Comparison of ENCODE assay signal across 1 cellular context in the genomic region with DNA sequence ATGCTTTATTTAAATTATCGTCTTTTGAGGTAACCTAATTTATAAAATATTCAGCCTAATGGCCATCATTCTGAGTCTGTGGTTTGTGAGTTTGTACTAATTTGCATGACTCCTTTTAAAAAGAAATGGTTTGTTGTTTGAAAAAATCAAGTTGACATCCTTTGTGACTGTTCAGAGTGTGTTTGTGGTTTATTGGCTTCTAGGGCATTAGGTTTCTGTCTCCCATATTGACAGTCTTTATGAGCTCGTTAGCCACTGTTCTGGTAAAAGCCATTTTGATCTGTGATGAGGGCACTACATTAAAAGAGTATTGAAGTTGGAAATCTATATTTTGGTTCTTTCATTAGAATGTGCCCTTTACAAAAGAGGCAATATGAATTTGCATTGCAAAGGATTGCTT.
TF ChIP-seq lines count a peak whose summit lies in the region.

No MANE protein-coding gene starts in this region.

TF ChIP-seq in IMR-90, 13 proteins besides CTCF, POLR2A, EP300 and RAD21:
- TF ChIP-seq, protein P1, sequence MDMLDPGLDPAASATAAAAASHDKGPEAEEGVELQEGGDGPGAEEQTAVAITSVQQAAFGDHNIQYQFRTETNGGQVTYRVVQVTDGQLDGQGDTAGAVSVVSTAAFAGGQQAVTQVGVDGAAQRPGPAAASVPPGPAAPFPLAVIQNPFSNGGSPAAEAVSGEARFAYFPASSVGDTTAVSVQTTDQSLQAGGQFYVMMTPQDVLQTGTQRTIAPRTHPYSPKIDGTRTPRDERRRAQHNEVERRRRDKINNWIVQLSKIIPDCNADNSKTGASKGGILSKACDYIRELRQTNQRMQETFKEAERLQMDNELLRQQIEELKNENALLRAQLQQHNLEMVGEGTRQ (IDR thresholded peaks at IDR 0.05; ENCODE audit: low read depth, low read length): no peak
- no peak for TF ChIP-seq RFX5 (IDR thresholded peaks at IDR 0.05; ENCODE audit: low read depth, low read length)
- TF ChIP-seq CHD1 (IDR thresholded peaks at IDR 0.05; ENCODE audit: low read depth, low read length): no peak
- TF ChIP-seq MAFK (IDR thresholded peaks at IDR 0.05; ENCODE audit: low read depth, low read length): no peak
- no peak for TF ChIP-seq NFE2L2 (IDR thresholded peaks at IDR 0.05; ENCODE audit: low read depth, low read length)
- TF ChIP-seq MXI1 (IDR thresholded peaks at IDR 0.05; ENCODE audit: borderline replicate concordance, low read depth, low read length): no peak
- TF ChIP-seq, protein P2, sequence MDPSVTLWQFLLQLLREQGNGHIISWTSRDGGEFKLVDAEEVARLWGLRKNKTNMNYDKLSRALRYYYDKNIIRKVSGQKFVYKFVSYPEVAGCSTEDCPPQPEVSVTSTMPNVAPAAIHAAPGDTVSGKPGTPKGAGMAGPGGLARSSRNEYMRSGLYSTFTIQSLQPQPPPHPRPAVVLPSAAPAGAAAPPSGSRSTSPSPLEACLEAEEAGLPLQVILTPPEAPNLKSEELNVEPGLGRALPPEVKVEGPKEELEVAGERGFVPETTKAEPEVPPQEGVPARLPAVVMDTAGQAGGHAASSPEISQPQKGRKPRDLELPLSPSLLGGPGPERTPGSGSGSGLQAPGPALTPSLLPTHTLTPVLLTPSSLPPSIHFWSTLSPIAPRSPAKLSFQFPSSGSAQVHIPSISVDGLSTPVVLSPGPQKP (IDR thresholded peaks at IDR 0.05; ENCODE audit: borderline replicate concordance, low read depth, low read length): no peak
- no peak for TF ChIP-seq RCOR1 (IDR thresholded peaks at IDR 0.05; ENCODE audit: insufficient replicate concordance, low read length)
- TF ChIP-seq SMC3 (IDR thresholded peaks at IDR 0.05; ENCODE audit: low read depth, low read length): no peak
- TF ChIP-seq MAZ (IDR thresholded peaks at IDR 0.05; ENCODE audit: borderline replicate concordance, low read depth, low read length): no peak
- no peak for TF ChIP-seq CEBPB (IDR thresholded peaks at IDR 0.05; ENCODE audit: low read depth, low read length)
- TF ChIP-seq BHLHE40 (IDR thresholded peaks at IDR 0.05; ENCODE audit: low read depth, low read length): no peak
